In the genomic region with DNA sequence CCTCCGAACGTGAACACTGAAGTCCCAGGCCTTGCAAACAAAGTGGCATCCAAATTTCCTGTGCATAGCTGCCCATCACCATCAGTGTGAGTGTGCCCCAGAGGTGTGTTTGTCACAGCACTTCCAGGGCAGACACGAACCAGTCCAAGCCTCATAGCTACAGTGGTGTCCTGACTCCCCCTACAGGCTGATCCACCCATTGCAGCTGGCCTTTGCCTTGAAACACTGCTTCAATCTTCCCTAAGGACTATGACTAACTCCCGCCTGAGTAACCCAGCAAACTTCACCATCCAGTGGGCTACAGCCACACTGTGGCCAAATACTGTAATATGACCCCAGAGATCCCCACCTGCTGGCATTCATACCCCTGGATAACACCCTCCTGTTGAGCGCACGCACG, we compare ENCODE assay signal across 8 cellular contexts. TPM values are rescaled to one million over a fixed set of nuclear protein-coding genes. Genes with fewer than 3 reads are reported as not detected.
DNase-seq lines count a peak whose midpoint lies in the region; ATAC-seq lines count a peak whose summit lies in the region.

No MANE protein-coding gene starts in this region.

- ATAC-seq in GM18502 (IDR thresholded peaks at IDR 0.05; ENCODE audit: poor library complexity, unreplicated experiment) (no peak), HG03025 (IDR thresholded peaks at IDR 0.05; ENCODE audit: low FRiP score, unreplicated experiment) (no peak), GM21515 (IDR thresholded peaks at IDR 0.05; ENCODE audit: unreplicated experiment) (no peak)

- peak; percentile 16 for DNase-seq in NCI-H146 (lab: John Stamatoyannopoulos, UW)
- DNase-seq in NCI-H146 treated with DMSO at 0.1 percent for 48 hours (lab: John Stamatoyannopoulos, UW; ENCODE audit: unreplicated experiment), result no peak
- DNase-seq in NCI-H69 (lab: John Stamatoyannopoulos, UW), result peak; percentile 48
- DNase-seq in activated naive CD4-positive, alpha-beta T cell treated with anti-CD3 and anti-CD28 coated beads, Interleukin-2, amount 50 U/mL, for 16 hours, result peak; percentile 21
- peak; percentile 12 to 39 for DNase-seq in lung microvascular endothelial cell (ENCODE audit: low read depth in 2 of 2)

RNA-seq across cellular contexts. Expression of gene ZNF266, which starts 3.9 kb away (rescaled TPM):
- 6.8 and 8.5 TPM in 2 replicates for total RNA-seq in lung microvascular endothelial cell
